Comparison of ENCODE assay signal across 1 cellular context in genomic region chr10:112986791-112987190, GRCh38.
TF ChIP-seq lines count a peak whose summit lies in the region.

No MANE protein-coding gene starts in this region.

TF ChIP-seq in HepG2, 621 proteins besides CTCF, POLR2A, EP300 and RAD21 (continued from another document):
- no peak for TF ChIP-seq PREB (CRISPR knock-in tag; IDR thresholded peaks at IDR 0.05)
- no peak for TF ChIP-seq ZNF781 (CRISPR knock-in tag; IDR thresholded peaks at IDR 0.05; ENCODE audit: borderline replicate concordance, not compliant biosample characterization)
- TF ChIP-seq SOX13 (IDR thresholded peaks at IDR 0.05), result no peak
- no peak for TF ChIP-seq SOX13 (CRISPR knock-in tag; conservative IDR thresholded peaks at IDR 0.05 in 1 of 2, IDR thresholded peaks at IDR 0.05 in 1 of 2)
- TF ChIP-seq LBX2 (CRISPR knock-in tag; IDR thresholded peaks at IDR 0.05; ENCODE audit: borderline replicate concordance), result no peak
- TF ChIP-seq ONECUT2 (CRISPR knock-in tag; IDR thresholded peaks at IDR 0.05), result no peak
- no peak for TF ChIP-seq ZNF281 (CRISPR knock-in tag; IDR thresholded peaks at IDR 0.05; ENCODE audit: borderline replicate concordance)
- no peak for TF ChIP-seq ZNF362 (CRISPR knock-in tag; IDR thresholded peaks at IDR 0.05; ENCODE audit: borderline replicate concordance)
- no peak for TF ChIP-seq PHB2 (IDR thresholded peaks at IDR 0.05; ENCODE audit: partially characterized antibody)
- no peak for TF ChIP-seq RFX3 (CRISPR knock-in tag; IDR thresholded peaks at IDR 0.05)
- no peak for TF ChIP-seq PATZ1 (CRISPR knock-in tag; IDR thresholded peaks at IDR 0.05)
- TF ChIP-seq ZHX2 (IDR thresholded peaks at IDR 0.05; ENCODE audit: low read depth), result no peak
- no peak for TF ChIP-seq ZHX2 (CRISPR knock-in tag; IDR thresholded peaks at IDR 0.05; ENCODE audit: borderline replicate concordance)
- TF ChIP-seq FOXP4 (CRISPR knock-in tag; IDR thresholded peaks at IDR 0.05), result no peak
- no peak for TF ChIP-seq ZNF644 (CRISPR knock-in tag; IDR thresholded peaks at IDR 0.05; ENCODE audit: low read depth)
- TF ChIP-seq YEATS4 (CRISPR knock-in tag; IDR thresholded peaks at IDR 0.05; ENCODE audit: borderline replicate concordance), result no peak
- no peak for TF ChIP-seq MYNN (CRISPR knock-in tag; IDR thresholded peaks at IDR 0.05; ENCODE audit: low read depth)
TF ChIP-seq in HepG2: peak in this region for 0.
